Comparison of ENCODE assay signal across 1 cellular context in genomic region chr10:77348082-77348481, GRCh38.
TF ChIP-seq lines count a peak whose summit lies in the region.

No MANE protein-coding gene starts in this region.

TF ChIP-seq in SK-N-SH treated with all-trans-retinoic acid at 6 μM for 48 hours, 23 proteins besides CTCF, POLR2A, EP300 and RAD21 (continued from another document):
- TF ChIP-seq POU6F1 (CRISPR knock-in tag; IDR thresholded peaks at IDR 0.05; ENCODE audit: borderline replicate concordance, low read depth) = no peak
